In the genomic region with DNA sequence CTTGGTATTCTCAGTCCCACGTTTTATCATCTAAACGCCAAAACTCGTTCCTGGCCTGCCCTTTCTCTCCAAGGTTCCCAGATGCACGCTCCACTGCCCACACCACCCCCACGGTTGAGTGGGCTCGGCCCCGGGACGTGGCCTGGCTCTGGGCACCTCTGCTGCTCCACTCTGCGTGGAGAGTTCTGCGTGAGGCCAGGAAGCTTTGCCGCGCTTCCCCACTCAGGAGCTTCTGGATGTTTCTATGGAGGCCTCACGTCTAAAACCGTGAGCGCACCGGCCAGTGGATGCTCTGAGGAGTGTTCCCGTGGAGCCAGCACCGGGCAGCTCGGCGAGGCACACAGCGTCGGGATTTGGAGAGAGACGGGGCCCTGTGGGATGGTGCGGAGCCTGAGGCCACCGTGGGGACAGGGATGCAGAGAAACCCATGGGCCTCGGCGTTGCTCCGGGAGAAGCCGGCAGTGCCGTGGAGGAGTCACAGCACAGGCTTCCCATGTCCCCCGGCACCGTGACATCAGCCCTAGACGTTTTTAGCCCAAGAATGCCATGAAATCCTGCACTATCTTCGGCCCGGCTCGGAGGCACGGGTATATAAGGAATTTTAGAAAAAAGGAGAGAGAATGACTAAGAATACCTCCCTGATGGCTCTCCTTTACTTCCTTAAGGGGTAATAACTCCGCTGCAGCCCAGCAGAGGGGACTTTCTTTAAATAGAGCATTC, we compare ENCODE assay signal across 18 cellular contexts.
"Had no signal": no experiment of that assay in that cellular context is flagged by ENCODE, and none has a peak within 500 bp of the region (broad histone marks: within the 10 kb centered on the region; RNA-seq: fewer than 3 reads in every experiment).

No MANE protein-coding gene starts in this region.

- H3K4me2 ChIP-seq: SK-N-SH had no signal

- H3K27ac Mint-ChIP-seq: activated CD4-positive, alpha-beta T cell treated with anti-CD3 and anti-CD28 coated beads, Interleukin-2, amount 10 ng/mL, durations not matched to agents 7 days and 5 days; activated T-helper 1 cell treated with anti-CD3 and anti-CD28 coated beads, Interleukin-12 subunit alpha, Interleukin-12 subunit beta, Interleukin-2, Interleukin-4 antibody, amounts not matched to agents 30 ng/mL and 10 ng/mL and 1 ng/mL, durations not matched to agents 14 hours and 24 hours and 36 hours; T-cell had no signal

- H3K9me3 Mint-ChIP-seq: activated CD4-positive, alpha-beta T cell treated with anti-CD3 and anti-CD28 coated beads, Interleukin-2, amount 10 ng/mL, durations not matched to agents 7 days and 5 days; activated T-helper 1 cell treated with anti-CD3 and anti-CD28 coated beads, Interleukin-12 subunit alpha, Interleukin-12 subunit beta, Interleukin-2, Interleukin-4 antibody, amounts not matched to agents 30 ng/mL and 10 ng/mL and 1 ng/mL, durations not matched to agents 14 hours and 24 hours and 36 hours; neural crest cell; T-cell had no signal

- H3K9me3 ChIP-seq: SK-N-SH, upper lobe of right lung had no signal

- DNase-seq: activated CD4-positive, alpha-beta T cell treated with anti-CD3 and anti-CD28 coated beads, Interleukin-2, amount 10 ng/mL, durations not matched to agents 7 days and 5 days; activated CD8-positive, alpha-beta memory T cell treated with anti-CD3 and anti-CD28 coated beads for 24 hours; activated naive CD4-positive, alpha-beta T cell; central memory CD4-positive, alpha-beta T cell; effector CD8-positive, alpha-beta T cell; foreskin fibroblast; mammary epithelial cell; SK-N-SH; stimulated activated CD4-positive, alpha-beta T cell treated with anti-CD3 and anti-CD28 coated beads, Interleukin-15, amount 100 ng/mL, for 24 hours; stimulated activated CD4-positive, alpha-beta T cell treated with anti-CD3 and anti-CD28 coated beads, Interleukin-4, amount 100 ng/mL, for 1 hour; stimulated activated naive CD4-positive, alpha-beta T cell; T-cell; T-helper 9 cell; upper lobe of right lung had no signal

- H3K4me3 Mint-ChIP-seq: activated CD4-positive, alpha-beta T cell treated with anti-CD3 and anti-CD28 coated beads, Interleukin-2, amount 10 ng/mL, durations not matched to agents 7 days and 5 days; activated T-helper 1 cell treated with anti-CD3 and anti-CD28 coated beads, Interleukin-12 subunit alpha, Interleukin-12 subunit beta, Interleukin-2, Interleukin-4 antibody, amounts not matched to agents 30 ng/mL and 10 ng/mL and 1 ng/mL, durations not matched to agents 14 hours and 24 hours and 36 hours; neural crest cell; T-cell had no signal

- H3K27ac ChIP-seq: parathyroid adenoma, upper lobe of right lung had no signal

- H3K79me2 ChIP-seq: parathyroid adenoma had no signal

- H3K36me3 Mint-ChIP-seq: T-cell had no signal

- H3K36me3 ChIP-seq: upper lobe of right lung had no signal

- H3K4me3 ChIP-seq: upper lobe of right lung had no signal

- H3K27me3 Mint-ChIP-seq: activated CD4-positive, alpha-beta T cell treated with anti-CD3 and anti-CD28 coated beads, Interleukin-2, amount 10 ng/mL, durations not matched to agents 7 days and 5 days had no signal

- H3K27me3 ChIP-seq: upper lobe of right lung had no signal

- FAIRE-seq: endothelial cell of umbilical vein had no signal

- H2AFZ ChIP-seq: parathyroid adenoma had no signal

- H3K4me1 ChIP-seq: parathyroid adenoma, upper lobe of right lung had no signal

- H3K4me1 Mint-ChIP-seq: activated CD4-positive, alpha-beta T cell treated with anti-CD3 and anti-CD28 coated beads, Interleukin-2, amount 10 ng/mL, durations not matched to agents 7 days and 5 days; T-cell had no signal

- H3K9ac ChIP-seq: parathyroid adenoma, SK-N-SH had no signal

- ATAC-seq: T-cell, upper lobe of right lung had no signal
